27 cellular contexts compared by ENCODE assay signal in the genomic region with DNA sequence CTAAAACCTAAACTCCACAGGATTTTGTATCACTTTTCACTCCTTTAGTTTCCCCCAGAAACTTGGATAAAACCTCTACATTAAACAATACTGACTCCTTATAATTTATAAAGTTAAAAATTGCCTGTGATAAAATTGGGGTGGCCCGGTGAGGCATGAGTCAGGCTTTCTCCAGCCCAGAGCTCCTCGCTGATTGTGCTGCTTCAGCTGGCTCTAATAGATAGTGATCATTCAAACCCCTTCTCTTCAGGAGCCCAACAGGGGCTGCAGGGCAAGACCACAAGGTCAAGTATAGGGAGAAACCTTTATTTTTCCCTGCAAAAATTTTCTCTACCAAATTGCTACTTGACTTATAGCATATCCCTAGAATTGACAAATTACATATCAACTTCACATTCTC.
A peak's percentile ranks its signal among the peaks of the same experiment; 100 is the strongest.
DNase-seq lines count a peak whose midpoint lies in the region; ATAC-seq and TF ChIP-seq lines count a peak whose summit lies in the region.
"Had no signal": no experiment of that assay in that cellular context is flagged by ENCODE, and none has a peak within 500 bp of the region (broad histone marks: within the 10 kb centered on the region; RNA-seq: fewer than 3 reads in every experiment).

No MANE protein-coding gene starts in this region.

- TF ChIP-seq CTCF in H9 (conservative IDR thresholded peaks at IDR 0.05): no peak

- no peaks in the 10 kb centered on the region for H3K79me2 ChIP-seq in H9 (ENCODE audit: insufficient read depth, low read length)

- no peak overlapping the region for H3K23ac ChIP-seq in H9 (ENCODE audit: insufficient read length, low read depth, low read length)

- H3K23me2 ChIP-seq in H9 (ENCODE audit: insufficient read length, low read depth, low read length, poor library complexity, severe bottlenecking): no peaks in the 10 kb centered on the region

- H3K18ac ChIP-seq in H9 (ENCODE audit: insufficient read length, low read depth, low read length): no peak overlapping the region

- H3K27me3 ChIP-seq in H9 (ENCODE audit: insufficient read depth, low read length) (no peaks in the 10 kb centered on the region), skeletal muscle tissue (ENCODE audit: control insufficient read depth in 3 of 3, insufficient read depth in 3 of 3, low read length in 3 of 3) (no peaks in the 10 kb centered on the region)

- no peak overlapping the region for H3K4me2 ChIP-seq in H9 (ENCODE audit: insufficient read depth, insufficient read length, low read length)
- H3K4me2 ChIP-seq: SK-N-SH had no signal

- ATAC-seq in GM18909 (IDR thresholded peaks at IDR 0.05; ENCODE audit: poor library complexity, unreplicated experiment): no peak
- ATAC-seq: GM12878, HepG2, PC-3 had no signal

- H3K56ac ChIP-seq in H9 (ENCODE audit: insufficient read length, low read depth, low read length): no peak overlapping the region

- H3K4ac ChIP-seq in H9 (ENCODE audit: low read depth, low read length): no peak overlapping the region

- H3K4me3 Mint-ChIP-seq in H9: no peak overlapping the region
- H3K4me3 Mint-ChIP-seq: CD4-positive, alpha-beta memory T cell had no signal

- no peak overlapping the region for H2BK12ac ChIP-seq in H9 (ENCODE audit: insufficient read length, low read depth, low read length)

- no peak overlapping the region for H4K91ac ChIP-seq in H9 (ENCODE audit: insufficient read length, low read depth, low read length)

- H3K9me3 Mint-ChIP-seq in H9: no peaks in the 10 kb centered on the region
- H3K9me3 Mint-ChIP-seq: CD4-positive, alpha-beta memory T cell had no signal

- H3K36me3 ChIP-seq in skeletal muscle tissue (ENCODE audit: control insufficient read depth in 3 of 3, insufficient read depth in 3 of 3, low read length in 3 of 3): no peaks in the 10 kb centered on the region

- H4K20me1 ChIP-seq in H9 (ENCODE audit: control insufficient read depth, insufficient read depth, insufficient read length): no peaks in the 10 kb centered on the region

- H2BK5ac ChIP-seq in H9 (ENCODE audit: insufficient read length, low read length): no peak overlapping the region

- DNase-seq in H9 (no peak), caudate nucleus (lab: John Stamatoyannopoulos, UW) (no peak), medulla oblongata (ENCODE audit: extremely low spot score) (peak; percentile 4), NCI-H510A treated with DMSO at 0.1 percent for 48 hours (lab: John Stamatoyannopoulos, UW) (no peak), foreskin melanocyte (no peak), DMS53 (lab: John Stamatoyannopoulos, UW) (no peak)
- DNase-seq: C1 segment of cervical spinal cord; CD4-positive, alpha-beta memory T cell; COR-L47; DMS79; EL; GDM1; Karpas-422; MV-4-11; NCI-H1105 treated with DMSO at 0.1 percent for 48 hours; NCI-H146; NCI-H1930; NCI-H2107; NCI-H446; NCI-H526 treated with DMSO at 0.1 percent for 48 hours; PC-3; SK-N-SH; SW 1271 had no signal

- no peak overlapping the region for H3K14ac ChIP-seq in H9 (ENCODE audit: insufficient read depth, low read length)

- H3K4me1 Mint-ChIP-seq in H9: peaks cover 34% of the 10 kb centered on the region in 2 experiments

- H2BK15ac ChIP-seq in H9 (ENCODE audit: low read depth, low read length): no peak overlapping the region

- no peak overlapping the region for H3K9ac ChIP-seq in H9 (ENCODE audit: extremely low read depth, insufficient read length, low read length)
- no peak overlapping the region for H3K9ac ChIP-seq in skeletal muscle tissue (ENCODE audit: low read depth in 1 of 3, low read length in 3 of 3)
- H3K9ac ChIP-seq: SK-N-SH had no signal

- H2BK20ac ChIP-seq in H9 (ENCODE audit: low read depth, low read length, poor library complexity, severe bottlenecking): no peak overlapping the region

- peaks cover 0 to 2% (median 0%) of the 10 kb centered on the region in 3 experiments; a peak in 1 of 7 replicates for H3K36me3 Mint-ChIP-seq in H9 (ENCODE audit: insufficient read depth in 1 of 3, low read depth in 3 of 3)

- H2AFZ ChIP-seq in H9 (ENCODE audit: low read length): no peak overlapping the region

- no peaks in the 10 kb centered on the region for H3K9me3 ChIP-seq in H9 (ENCODE audit: control insufficient read depth, low read depth, low read length)
- no peaks in the 10 kb centered on the region for H3K9me3 ChIP-seq in skeletal muscle tissue (ENCODE audit: control insufficient read depth in 3 of 3, low read length in 3 of 3)
- H3K9me3 ChIP-seq: SK-N-SH had no signal

- peak overlapping the region in 2 of 3 experiments; percentile 63 to 82; a peak in 2 of 7 replicates for H3K27ac Mint-ChIP-seq in H9
- H3K27ac Mint-ChIP-seq: CD4-positive, alpha-beta memory T cell had no signal

- no peak overlapping the region for H4K8ac ChIP-seq in H9 (replicated peaks; ENCODE audit: insufficient read length, low read depth, low read length)

- no peak overlapping the region for H3T11ph ChIP-seq in H9 (ENCODE audit: low read length)

- H3K79me1 ChIP-seq in H9 (ENCODE audit: insufficient read depth, low read depth, low read length, poor library complexity, severe bottlenecking): no peaks in the 10 kb centered on the region

- no peak overlapping the region for H2BK120ac ChIP-seq in H9 (ENCODE audit: low read depth, low read length, poor library complexity, severe bottlenecking)

- H3K4me1 ChIP-seq in H9 (ENCODE audit: insufficient read depth, low read length) (no peaks in the 10 kb centered on the region), skeletal muscle tissue (ENCODE audit: control insufficient read depth in 3 of 3, insufficient read depth in 3 of 3, low read length in 3 of 3) (peaks cover 16 to 20% (median 16%) of the 10 kb centered on the region in 3 donors)

- no peak overlapping the region for H2AK5ac ChIP-seq in H9 (ENCODE audit: insufficient read length, low read length)

- no peak overlapping the region for H3K4me3 ChIP-seq in skeletal muscle tissue (ENCODE audit: low read length in 3 of 3)
- H3K4me3 ChIP-seq: GM12878 had no signal

- no peak overlapping the region for H3K27ac ChIP-seq in H9 (ENCODE audit: insufficient read length, low read depth, low read length)
- peak overlapping the region; percentile 24 for H3K27ac ChIP-seq in caudate nucleus (ENCODE audit: low read depth, low read length)
- peak overlapping the region; percentile 28 for H3K27ac ChIP-seq in skeletal muscle tissue (ENCODE audit: low read depth, low read length)

- H4K5ac ChIP-seq in H9 (ENCODE audit: insufficient read length, low read depth, low read length): no peak overlapping the region

- no CpG with 5 or more reads among the region's 2 CpGs for WGBS in H9 (ENCODE audit: extremely low coverage, insufficient read length, low lambda C conversion rate)

- H3K27me3 Mint-ChIP-seq in H9 (ENCODE audit: low read depth): no peaks in the 10 kb centered on the region
- H3K27me3 Mint-ChIP-seq: CD4-positive, alpha-beta memory T cell had no signal
